Comparison of ENCODE assay signal across 9 cellular contexts in the genomic region with DNA sequence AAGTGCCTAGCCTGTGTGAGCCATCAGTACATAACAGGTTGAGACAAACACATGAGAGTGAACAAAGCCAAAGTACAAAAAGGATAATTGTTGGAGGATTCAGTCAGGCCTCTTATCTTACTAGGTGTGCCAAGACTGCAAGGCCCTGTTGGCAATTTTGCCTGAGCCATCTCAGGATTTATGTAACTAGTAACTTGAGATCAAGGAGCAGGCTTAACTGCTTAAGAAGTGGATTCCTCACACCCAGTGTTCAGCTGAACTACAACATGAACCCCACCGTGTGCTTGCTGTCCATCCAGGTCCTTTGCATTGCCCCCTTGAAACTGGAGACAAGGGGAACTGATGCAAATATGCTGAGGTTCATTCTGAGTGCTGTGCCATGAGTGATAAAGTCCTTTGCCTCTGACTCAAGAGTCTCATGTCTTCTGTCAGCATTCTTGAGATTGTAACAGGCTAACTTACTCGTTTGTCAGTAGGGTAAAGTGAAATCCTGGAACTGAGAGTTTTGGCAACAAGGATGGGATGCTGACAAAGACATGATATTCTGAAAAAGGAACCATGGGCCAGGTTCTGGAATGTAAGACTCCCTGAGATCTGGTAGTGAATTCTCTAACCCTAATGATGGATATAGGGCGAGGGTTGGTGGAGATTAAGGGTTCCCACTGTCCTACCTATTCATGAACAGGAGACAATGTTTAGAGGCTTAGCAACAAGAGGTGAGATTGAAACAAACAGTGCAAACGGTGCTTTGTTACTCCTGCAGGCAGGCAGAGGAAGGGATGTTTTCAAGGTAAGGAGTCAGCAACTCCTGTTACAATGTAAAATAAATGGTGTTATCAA. TPM values are rescaled to one million over a fixed set of nuclear protein-coding genes. Genes with fewer than 3 reads are reported as not detected.
DNase-seq lines count a peak whose midpoint lies in the region; ATAC-seq and TF ChIP-seq lines count a peak whose summit lies in the region.
"Had no signal": no experiment of that assay in that cellular context is flagged by ENCODE, and none has a peak within 500 bp of the region (broad histone marks: within the 10 kb centered on the region; RNA-seq: fewer than 3 reads in every experiment).

No MANE protein-coding gene starts in this region.

- H3K36me3 ChIP-seq in cardiac muscle cell (peaks cover 20% of the 10 kb centered on the region), heart left ventricle (peaks cover 0 to 35% (median 20%) of the 10 kb centered on the region in 9 donors), lower lobe of right lung (peaks cover 21% of the 10 kb centered on the region), HAP-1 (replicated peaks) (peaks cover 7% of the 10 kb centered on the region)

- H3K27ac ChIP-seq in cardiac muscle cell (peak overlapping the region; percentile 80), heart left ventricle (no peak overlapping the region), lower lobe of right lung (no peak overlapping the region)

- H3K4me1 ChIP-seq in cardiac muscle cell (ENCODE audit: low read depth): peaks cover 24% of the 10 kb centered on the region
- no peaks in the 10 kb centered on the region for H3K4me1 ChIP-seq in heart left ventricle
- H3K4me1 ChIP-seq in lower lobe of right lung: no peaks in the 10 kb centered on the region
- H3K4me1 ChIP-seq in HAP-1: no peaks in the 10 kb centered on the region

- TF ChIP-seq CTCF in cardiac muscle cell (IDR thresholded peaks at IDR 0.05; ENCODE audit: low read depth, low read length) (no peak), heart left ventricle (IDR thresholded peaks at IDR 0.05) (no peak), cardiac fibroblast (IDR thresholded peaks at IDR 0.05; ENCODE audit: low read depth, low read length) (no peak), lower lobe of right lung (IDR thresholded peaks at IDR 0.05) (no peak)

- no peaks in the 10 kb centered on the region for H3K9me3 ChIP-seq in cardiac muscle cell (ENCODE audit: low read depth)
- no peaks in the 10 kb centered on the region for H3K9me3 ChIP-seq in heart left ventricle
- no peaks in the 10 kb centered on the region for H3K9me3 ChIP-seq in lower lobe of right lung
- H3K9me3 ChIP-seq in HAP-1: no peaks in the 10 kb centered on the region

- 62 to 74% (median 66%) methylated on average over 3 to 4 of the region's 4 CpGs for WGBS in heart left ventricle, 4 donors

- in situ Hi-C loops in HAP-1 (cut with MboI; ENCODE audit: low sequenced_read_pairs): no loop called here

- intact Hi-C loops in heart left ventricle (cut with DNase I): no loop called here
- intact Hi-C loops in lower lobe of right lung (cut with DNase I): no loop called here

- ATAC-seq in heart left ventricle (no peak), lower lobe of right lung (peak; percentile 53 to 74), GM18873 (IDR thresholded peaks at IDR 0.05; ENCODE audit: low FRiP score, unreplicated experiment) (no peak)

- DNase-seq in cardiac muscle cell (ENCODE audit: low read depth in 1 of 2, low spot score in 1 of 2) (peak; percentile 48 to 52), heart left ventricle (no peak), cardiac fibroblast (ENCODE audit: low read depth in 2 of 2) (peak; percentile 36 to 58), lower lobe of right lung (no peak), H4 (ENCODE audit: low spot score) (no peak), Ammon's horn (ENCODE audit: low spot score) (no peak), HAP-1 (ENCODE audit: low spot score in 2 of 2) (no peak)
- DNase-seq: SW 1271 had no signal

- TF ChIP-seq POLR2A in heart left ventricle (IDR thresholded peaks at IDR 0.05): no peak

- no peak overlapping the region for H3K4me3 ChIP-seq in cardiac muscle cell
- H3K4me3 ChIP-seq in heart left ventricle: no peak overlapping the region
- H3K4me3 ChIP-seq in cardiac fibroblast (replicated peaks in 1 of 2; ENCODE audit: low read depth in 2 of 2, low read length in 2 of 2): no peak overlapping the region
- H3K4me3 ChIP-seq in lower lobe of right lung: no peak overlapping the region
- no peak overlapping the region for H3K4me3 ChIP-seq in HAP-1

- H3K27me3 ChIP-seq in cardiac muscle cell (no peaks in the 10 kb centered on the region), heart left ventricle (no peaks in the 10 kb centered on the region), lower lobe of right lung (ENCODE audit: low read depth) (no peaks in the 10 kb centered on the region), HAP-1 (ENCODE audit: low read depth) (no peaks in the 10 kb centered on the region)

RNA-seq across cellular contexts. Expression of a gene that starts 44.1 kb away (rescaled TPM):
- total RNA-seq in cardiac muscle cell: 29.3 and 50.8 TPM in 2 replicates
- 43.0 and 53.0 TPM in 2 replicates for polyA plus RNA-seq in cardiac muscle cell
- 10 to 100 TPM in 8 of 9 donors, 1 to 10 TPM in 1; 8.5 to 20.5 (median 11.8) TPM for total RNA-seq in heart left ventricle
- 10 to 100 TPM; 13.8 to 16.5 TPM for polyA plus RNA-seq in heart left ventricle
- total RNA-seq in lower lobe of right lung: 39.9 TPM
- 25.8 and 25.9 TPM in 2 replicates for total RNA-seq in H4 (2014; rRNA removed; shearing (Covaris generic))

Comparison
In these comparisons a context has a peak if more than half of its experiments do, and no peak if none do; other contexts are left out.
1. DNase-seq: peak in cardiac muscle cell (2 of 2) and cardiac fibroblast (2 of 2); none in heart left ventricle (0 of 5), lower lobe of right lung (single experiment), H4 (single experiment), Ammon's horn (single experiment) and HAP-1 (0 of 2).
2. ATAC-seq: peak in lower lobe of right lung (2 of 2); none in heart left ventricle (0 of 4) and GM18873 (single experiment).